Comparison of ENCODE assay signal across 2 cellular contexts in genomic region chr16:13638218-13638617, GRCh38.
TF ChIP-seq lines count a peak whose summit lies in the region.

No MANE protein-coding gene starts in this region.

TF ChIP-seq in HepG2, 621 proteins besides CTCF, POLR2A, EP300 and RAD21 (continued from another document):
- TF ChIP-seq ZNF713 (CRISPR knock-in tag; IDR thresholded peaks at IDR 0.05): no peak

TF ChIP-seq in K562, 482 proteins besides CTCF, POLR2A, EP300 and RAD21 (continued from another document):
- TF ChIP-seq ZBTB40 (IDR thresholded peaks at IDR 0.05) (no peak), ZBTB40 (CRISPR knock-in tag; IDR thresholded peaks at IDR 0.05) (no peak), KLF16 (IDR thresholded peaks at IDR 0.05) (no peak), DACH1 (IDR thresholded peaks at IDR 0.05; ENCODE audit: partially characterized antibody) (no peak), GATAD2A (IDR thresholded peaks at IDR 0.05) (no peak)
TF ChIP-seq in K562: peak in this region for 1.
